Comparison of ENCODE assay signal across 8 cellular contexts in the genomic region with DNA sequence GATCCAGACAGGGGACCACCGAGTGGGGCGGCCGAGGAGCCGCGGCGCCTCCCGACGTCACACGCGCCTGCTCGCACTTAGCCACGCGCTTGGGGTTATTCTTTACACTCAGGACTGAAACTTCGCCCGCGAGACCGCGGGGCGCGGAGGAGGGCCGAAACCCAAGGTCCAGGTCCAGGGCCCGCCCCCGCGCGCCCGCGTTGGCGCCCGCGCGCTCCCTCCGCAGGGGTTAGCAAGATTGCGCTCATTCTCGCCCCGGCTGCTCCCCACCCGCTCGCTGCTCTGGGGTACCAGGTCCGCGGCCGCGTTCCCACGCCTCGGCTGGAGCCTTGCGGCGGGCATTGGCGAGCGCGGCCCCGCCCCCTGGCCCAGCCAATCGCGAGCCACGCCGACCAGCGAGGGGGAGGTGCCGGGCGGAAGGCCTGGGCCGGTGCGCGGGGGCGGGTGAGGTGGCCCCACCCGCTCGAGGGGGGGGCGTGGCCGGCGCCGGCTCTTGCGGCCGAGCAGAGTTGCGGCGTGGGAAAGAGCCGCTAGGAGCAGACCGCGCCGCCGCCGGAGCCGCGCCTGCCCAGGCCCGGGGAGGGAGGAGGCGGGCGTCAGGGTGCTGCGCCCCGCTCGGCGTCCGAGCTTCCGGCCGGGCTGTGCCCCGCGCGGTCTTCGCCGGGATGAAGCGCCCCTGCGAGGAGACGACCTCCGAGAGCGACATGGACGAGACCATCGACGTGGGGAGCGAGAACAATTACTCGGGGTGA. TPM values are rescaled to one million over a fixed set of nuclear protein-coding genes. Genes with fewer than 3 reads are reported as not detected.
DNase-seq lines count a peak whose midpoint lies in the region; ATAC-seq and TF ChIP-seq lines count a peak whose summit lies in the region.

Gene HEY2, plus strand, starts transcription at position 521 of the 752 bp plus-strand sequence. Its CDS starts 145 bp downstream, at position 666.

- H3K9ac ChIP-seq in OCI-LY3 (ENCODE audit: low read length), result peak within 1 kb of the TSS; percentile 27; the same call in 1 of the 2 replicates
- H3K9ac ChIP-seq in mucosa of stomach (ENCODE audit: low read length), result peak within 1 kb of the TSS; percentile 48

- H3K4me3 ChIP-seq in OCI-LY3 (ENCODE audit: low read length) (peak within 1 kb of the TSS; percentile 91), esophagus (ENCODE audit: low read depth in 1 of 2, low read length in 2 of 2) (peak within 1 kb of the TSS; percentile 69 to 82), mucosa of stomach (ENCODE audit: low read length) (peak within 1 kb of the TSS; percentile 49)

- H3K27me3 ChIP-seq in OCI-LY3 (ENCODE audit: low read depth, low read length) (peaks cover 72% of the 10 kb centered on the region), esophagus (ENCODE audit: control insufficient read depth in 1 of 2, insufficient read depth in 2 of 2, low read length in 2 of 2) (no peaks in the 10 kb centered on the region), mucosa of stomach (ENCODE audit: control insufficient read depth, insufficient read depth, low read length) (peaks cover 71% of the 10 kb centered on the region)

- no peaks in the 10 kb centered on the region for H4K20me1 ChIP-seq in OCI-LY3 (ENCODE audit: insufficient read depth, low read length)

- peak within 1 kb of the TSS; percentile 81; the same call in 1 of the 2 replicates for H2AFZ ChIP-seq in OCI-LY3 (ENCODE audit: low read depth, low read length)

- WGBS in esophagus, 2 donors, result 0% methylated on average over 86 to 103 of the region's 103 CpGs

- peaks cover 34% of the 10 kb centered on the region for H3K4me1 ChIP-seq in OCI-LY3 (ENCODE audit: low read length)
- peaks cover 0 to 5% of the 10 kb centered on the region in 2 donors for H3K4me1 ChIP-seq in esophagus (ENCODE audit: control insufficient read depth in 2 of 2, insufficient read depth in 2 of 2, low read length in 1 of 2)
- H3K4me1 ChIP-seq in mucosa of stomach (ENCODE audit: control insufficient read depth, insufficient read depth, low read length), result peaks cover 36% of the 10 kb centered on the region

- no peak for TF ChIP-seq CTCF in OCI-LY3 (IDR thresholded peaks at IDR 0.05; ENCODE audit: low read depth, low read length)

- peak; percentile 77 for DNase-seq in COR-L47 (lab: John Stamatoyannopoulos, UW)
- peak; percentile 82 for DNase-seq in HT-29 (ENCODE audit: low spot score)
- DNase-seq in activated T-cell treated with anti-CD3 and anti-CD28 coated beads, Interleukin-2, amount 50 U/mL, for 48 hours, result peak; percentile 86 to 90
- peak; percentile 80 for DNase-seq in stimulated activated CD8-positive, alpha-beta memory T cell treated with anti-CD3 and anti-CD28 coated beads, Interleukin-4, amount 100 ng/mL, for 24 hours (ENCODE audit: low read depth)

- no peaks in the 10 kb centered on the region for H3K79me2 ChIP-seq in OCI-LY3 (ENCODE audit: low read length)

- H3K9me3 ChIP-seq in OCI-LY3 (ENCODE audit: insufficient read depth, low read length) (no peaks in the 10 kb centered on the region), esophagus (ENCODE audit: control insufficient read depth in 2 of 2, insufficient read depth in 1 of 2, low read depth in 1 of 2, low read length in 1 of 2) (no peaks in the 10 kb centered on the region), mucosa of stomach (ENCODE audit: control insufficient read depth, low read length) (no peaks in the 10 kb centered on the region)

- peak within 1 kb of the TSS; percentile 95 for H3K4me2 ChIP-seq in OCI-LY3 (ENCODE audit: low read length)

- H3K27ac ChIP-seq in OCI-LY3 (ENCODE audit: low read length), result no peak within 1 kb of the TSS
- H3K27ac ChIP-seq in esophagus (ENCODE audit: low read depth in 2 of 2, low read length in 1 of 2), result peak within 1 kb of the TSS; percentile 78 to 80

- H3K36me3 ChIP-seq in OCI-LY3 (replicated peaks; ENCODE audit: low read depth, low read length) (no peaks in the 10 kb centered on the region), esophagus (ENCODE audit: control insufficient read depth in 2 of 2, insufficient read depth in 2 of 2, low read length in 1 of 2) (no peaks in the 10 kb centered on the region), mucosa of stomach (ENCODE audit: control insufficient read depth, insufficient read depth, low read length) (no peaks in the 10 kb centered on the region)

- peak; percentile 78 for ATAC-seq in GM21367 (IDR thresholded peaks at IDR 0.05; ENCODE audit: unreplicated experiment)

RNA-seq across cellular contexts. Expression of gene HEY2, which starts in this region (rescaled TPM):
- 0.08 TPM in 1 of 2 replicates, not detected in the other for total RNA-seq in HT-29 (2014; rRNA removed; shearing (Covaris generic))
- under 1 TPM; 0.86 to 1.00 TPM for polyA plus RNA-seq in esophagus

Comparison
In these comparisons a context has a peak if more than half of its experiments do, and no peak if none do; other contexts are left out.
1. Peak in DNase-seq in HT-29; RNA of the gene not detected or under 1 TPM.